In genomic region chrX:73850124-73851013, GRCh38 we compare ENCODE assay signal across 8 cellular contexts. TPM values are rescaled to one million over a fixed set of nuclear protein-coding genes. Genes with fewer than 3 reads are reported as not detected.
DNase-seq lines count a peak whose midpoint lies in the region; ATAC-seq and TF ChIP-seq lines count a peak whose summit lies in the region.

No MANE protein-coding gene starts in this region.

- no peaks in the 10 kb centered on the region for H3K4me1 ChIP-seq in ascending aorta

- peaks cover 51 to 60% of the 10 kb centered on the region in 2 donors for H3K4me1 Mint-ChIP-seq in immature natural killer cell

- H3K9ac ChIP-seq in SK-N-MC (ENCODE audit: insufficient read length): peak overlapping the region; percentile 39

- H3K27ac ChIP-seq in SK-N-MC (no peak overlapping the region), ascending aorta (peak overlapping the region in 1 of 2 donors; percentile 64)

- DNase-seq in AG08395 (ENCODE audit: low spot score) (peak; percentile 31), GM20000 (ENCODE audit: low spot score) (peak; percentile 9), SK-N-MC (ENCODE audit: low read depth, low spot score) (peak; percentile 6), immature natural killer cell (peak; percentile 15 to 22 (median 15)), ascending aorta (ENCODE audit: low spot score in 2 of 2) (no peak)

- no peaks in the 10 kb centered on the region for H3K9me3 ChIP-seq in SK-N-MC (ENCODE audit: low read depth, low read length)
- no peaks in the 10 kb centered on the region for H3K9me3 ChIP-seq in ascending aorta

- H3K4me3 ChIP-seq in SK-N-MC (peak overlapping the region; percentile 77), ascending aorta (peak overlapping the region in 1 of 2 donors; percentile 57)

- peak overlapping the region in 4 of 5 donors; percentile 90 to 95 (median 91) for H3K4me3 Mint-ChIP-seq in immature natural killer cell

- no peaks in the 10 kb centered on the region for H3K9me3 Mint-ChIP-seq in immature natural killer cell

- no peaks in the 10 kb centered on the region for H3K27me3 ChIP-seq in ascending aorta

- H3K27me3 Mint-ChIP-seq in immature natural killer cell (ENCODE audit: low read depth in 3 of 3): peaks cover 0 to 10% (median 9%) of the 10 kb centered on the region in 3 donors

- H3K36me3 Mint-ChIP-seq in immature natural killer cell: no peaks in the 10 kb centered on the region

- TF ChIP-seq CTCF in GM20000 (IDR thresholded peaks at IDR 0.05; ENCODE audit: extremely low read depth, missing control alignments): no peak
- no peak for TF ChIP-seq CTCF in ascending aorta (IDR thresholded peaks at IDR 0.05)

- H3K36me3 ChIP-seq in SK-N-MC (ENCODE audit: insufficient read depth, low read length) (peaks cover 30% of the 10 kb centered on the region), ascending aorta (no peaks in the 10 kb centered on the region)

- no peak for ATAC-seq in GM18520 (IDR thresholded peaks at IDR 0.05; ENCODE audit: unreplicated experiment)
- ATAC-seq in HG02642 (IDR thresholded peaks at IDR 0.05; ENCODE audit: poor library complexity, unreplicated experiment): no peak
- no peak for ATAC-seq in HG02852 (IDR thresholded peaks at IDR 0.05; ENCODE audit: unreplicated experiment)

- H3K27ac Mint-ChIP-seq in immature natural killer cell: peak overlapping the region in 3 of 6 donors; percentile 91 to 93 (median 93)

- intact Hi-C loops in ascending aorta (cut with DNase I): loop anchor here (5.0 kb wide), 1 partner anchor 92 kb away; no protein-coding TSS in a partner anchor

RNA-seq across cellular contexts. Expression of gene XIST, which starts 2.1 kb away (rescaled TPM):
- 10 to 100 TPM in 2 of 3 donors, 1 to 10 TPM in 1; 4.2 to 12.8 (median 11.0) TPM for polyA plus RNA-seq in immature natural killer cell
- 271 TPM for total RNA-seq in ascending aorta

Comparison
In these comparisons a context has a peak if more than half of its experiments do, and no peak if none do; other contexts are left out.
1. DNase-seq: peak in AG08395 (single experiment), GM20000 (single experiment), SK-N-MC (single experiment) and immature natural killer cell (3 of 3); none in ascending aorta (0 of 2).